Comparison of ENCODE assay signal across 9 cellular contexts in genomic region chr7:108181073-108181985, GRCh38. TPM values are rescaled to one million over a fixed set of nuclear protein-coding genes. Genes with fewer than 3 reads are reported as not detected.
A peak's percentile ranks its signal among the peaks of the same experiment; 100 is the strongest.
DNase-seq lines count a peak whose midpoint lies in the region; ATAC-seq and TF ChIP-seq lines count a peak whose summit lies in the region.
"Had no signal": no experiment of that assay in that cellular context is flagged by ENCODE, and none has a peak within 500 bp of the region (broad histone marks: within the 10 kb centered on the region; RNA-seq: fewer than 3 reads in every experiment).

No MANE protein-coding gene starts in this region.

- H3K27ac ChIP-seq in iPS DF 6.9 (ENCODE audit: low read length) (no peak overlapping the region), stomach (no peak overlapping the region)

- ATAC-seq in GM21576 (IDR thresholded peaks at IDR 0.05; ENCODE audit: unreplicated experiment) (no peak), HG02840 (IDR thresholded peaks at IDR 0.05; ENCODE audit: low FRiP score, unreplicated experiment) (no peak)

- TF ChIP-seq POLR2A in stomach (IDR thresholded peaks at IDR 0.05) = no peak

- no peak overlapping the region for H3K4me3 ChIP-seq in HFF-Myc (replicated peaks; ENCODE audit: low read depth, low read length)
- no peak overlapping the region for H3K4me3 ChIP-seq in astrocyte of the cerebellum (ENCODE audit: low read depth, low read length)
- no peak overlapping the region for H3K4me3 ChIP-seq in iPS DF 6.9 (ENCODE audit: low read length)
- H3K4me3 ChIP-seq in stomach = no peak overlapping the region

- H3K4me1 ChIP-seq in iPS DF 6.9 (ENCODE audit: control insufficient read depth, insufficient read depth, low read length) = no peaks in the 10 kb centered on the region
- no peaks in the 10 kb centered on the region for H3K4me1 ChIP-seq in stomach

- no peaks in the 10 kb centered on the region for H3K27me3 ChIP-seq in iPS DF 6.9 (ENCODE audit: control insufficient read depth, insufficient read depth, low read length)
- H3K27me3 ChIP-seq in stomach = no peaks in the 10 kb centered on the region

- TF ChIP-seq CTCF in HFF-Myc (IDR thresholded peaks at IDR 0.05; ENCODE audit: low read depth, low read length, missing control alignments) (peak; percentile 50), astrocyte of the cerebellum (IDR thresholded peaks at IDR 0.05; ENCODE audit: low read depth, low read length, missing control alignments) (peak; percentile 47), stomach (IDR thresholded peaks at IDR 0.05) (peak in 5 of 7 experiments; percentile 58 to 86 (median 79))

- H3K36me3 ChIP-seq in iPS DF 6.9 (ENCODE audit: control insufficient read depth, insufficient read depth, low read length) = no peaks in the 10 kb centered on the region
- H3K36me3 ChIP-seq in stomach = no peaks in the 10 kb centered on the region

- intact Hi-C loops in stomach (cut with DNase I; ENCODE audit: low total_unique reads) = loop anchor here (10.0 kb wide), 1 partner anchor 273 kb away; the partner anchor contains the start of gene NRCAM

- H3K9me3 ChIP-seq in iPS DF 6.9 (ENCODE audit: control insufficient read depth, insufficient read depth, low read length) (no peaks in the 10 kb centered on the region), stomach (no peaks in the 10 kb centered on the region)

- no CpG with 5 or more reads among the region's 8 CpGs for WGBS in iPS DF 6.9 (ENCODE audit: insufficient coverage, insufficient read length)
- WGBS in stomach, 5 donors = 54 to 65% (median 59%) methylated on average over 8 of the region's 8 CpGs

- DNase-seq in DMS53 (lab: John Stamatoyannopoulos, UW) (peak; percentile 72), HFF-Myc (ENCODE audit: extremely low read depth, low read depth) (peak; percentile 43), NCI-H2171 (lab: John Stamatoyannopoulos, UW) (peak; percentile 21), astrocyte of the cerebellum (ENCODE audit: low read depth) (peak; percentile 65), iPS DF 6.9 (ENCODE audit: low read depth, low spot score) (peak; percentile 85), stomach (no peak)

- in situ Hi-C loops in astrocyte of the cerebellum (cut with HindIII; ENCODE audit: low sequenced_read_pairs) = loop anchor here (25.0 kb wide), 1 partner anchor 306 kb away; no protein-coding TSS in a partner anchor

- TF ChIP-seq EP300 in stomach (IDR thresholded peaks at IDR 0.05) = no peak

RNA-seq across cellular contexts. Expression of gene LAMB4, which starts 51.2 kb away (rescaled TPM):
- 1 to 10 TPM in 1 of 5 donors, under 1 TPM in 2, not detected in 2; under 0.01 to 8.5 (median 0.18) TPM for total RNA-seq in stomach
- 1 to 10 TPM in 2 of 3 donors, under 1 TPM in 1; 0.68 to 3.6 (median 2.7) TPM for polyA plus RNA-seq in stomach
- total RNA-seq: T-helper 1 cell treated with Interleukin-12 subunit alpha and Interleukin-12 subunit beta and Interleukin-4 antibody, amounts not matched to agents 30 ng/mL and 1 ng/mL, for 36 hours had no signal
